Comparison of ENCODE assay signal across 25 cellular contexts in the genomic region with DNA sequence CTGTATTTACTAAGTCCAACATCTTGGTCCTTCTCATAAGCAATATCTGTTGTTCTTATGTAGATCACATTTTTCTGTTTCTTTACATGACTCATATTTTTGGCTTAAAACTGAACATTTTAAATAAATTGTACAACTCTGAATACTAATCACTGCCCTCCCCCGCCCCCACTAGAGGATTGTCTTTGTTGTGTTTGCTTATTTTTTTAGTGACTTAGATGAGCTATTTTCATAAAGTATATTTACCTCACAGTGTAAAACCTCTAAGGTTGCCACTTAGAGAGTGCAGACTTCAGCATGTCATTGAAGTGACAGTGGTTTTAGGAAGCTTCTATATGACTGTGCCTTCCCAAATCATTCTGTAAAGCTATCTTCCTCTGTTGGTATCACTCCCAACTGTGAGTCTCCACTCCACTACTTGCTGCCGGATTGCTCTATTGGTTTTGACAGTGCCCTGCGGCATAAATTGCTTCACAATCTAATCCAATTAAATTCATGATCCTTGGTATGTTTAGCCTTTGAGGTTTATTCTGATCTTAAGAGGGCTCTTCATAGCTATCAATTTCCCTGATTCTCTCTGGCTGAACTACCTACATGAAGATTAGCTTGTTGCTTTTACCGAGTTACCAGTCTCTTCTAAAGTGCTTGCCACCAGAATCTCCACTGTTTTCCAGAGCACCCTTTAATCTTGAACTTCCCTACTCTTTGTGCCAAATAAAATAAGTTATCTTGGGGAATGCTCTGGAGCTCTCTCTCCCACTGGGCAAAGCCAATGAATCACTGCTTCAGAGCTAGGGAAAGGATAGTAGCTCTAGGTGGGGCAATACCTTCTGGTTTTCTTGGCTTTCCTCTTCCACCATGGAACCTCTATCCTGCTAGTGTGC. TPM values are rescaled to one million over a fixed set of nuclear protein-coding genes. Genes with fewer than 3 reads are reported as not detected.
DNase-seq lines count a peak whose midpoint lies in the region; ATAC-seq, FAIRE-seq and TF ChIP-seq lines count a peak whose summit lies in the region.
"Had no signal": no experiment of that assay in that cellular context is flagged by ENCODE, and none has a peak within 500 bp of the region (broad histone marks: within the 10 kb centered on the region; RNA-seq: fewer than 3 reads in every experiment).

No MANE protein-coding gene starts in this region.

- H3K4me3 ChIP-seq in astrocyte of the spinal cord (ENCODE audit: low read depth, low read length) (no peak overlapping the region), osteoblast (ENCODE audit: insufficient read depth, low read length) (peak overlapping the region; percentile 43)
- H3K4me3 ChIP-seq: dorsolateral prefrontal cortex, GM23338, heart right ventricle, sigmoid colon, SJSA1 had no signal

- H3K27ac ChIP-seq in osteoblast (ENCODE audit: low read depth, low read length), result peak overlapping the region; percentile 69
- H3K27ac ChIP-seq: dorsolateral prefrontal cortex, heart right ventricle, sigmoid colon, SJSA1 had no signal

- no peaks in the 10 kb centered on the region for H3K36me3 ChIP-seq in osteoblast (ENCODE audit: insufficient read depth, low read length)
- H3K36me3 ChIP-seq: sigmoid colon, SJSA1 had no signal

- peaks cover 29% of the 10 kb centered on the region for H3K4me1 ChIP-seq in osteoblast (ENCODE audit: insufficient read depth, low read length)
- H3K4me1 ChIP-seq: sigmoid colon had no signal

- DNase-seq in H54 (ENCODE audit: insufficient read length, low spot score) (no peak), NCI-H226 (peak; percentile 78), astrocyte of the spinal cord (ENCODE audit: low read depth, low spot score) (peak; percentile 17), osteoblast (ENCODE audit: insufficient read length, low spot score, missing footprints) (peak; percentile 47), NCI-H1930 (lab: John Stamatoyannopoulos, UW) (no peak)
- no peak for DNase-seq in effector memory CD8-positive, alpha-beta T cell
- DNase-seq: activated CD8-positive, alpha-beta T cell treated with anti-CD3 and anti-CD28 coated beads for 36 hours; CD4-positive, CD25-positive, alpha-beta regulatory T cell; dorsolateral prefrontal cortex; foreskin melanocyte; heart right ventricle; left colon; NCI-H1092 treated with DMSO at 0.1 percent for 48 hours; NCI-H187 treated with DMSO at 0.1 percent for 48 hours; sigmoid colon; stimulated activated naive CD4-positive, alpha-beta T cell treated with Interleukin-2 at 50 U/mL for 16 hours; T-helper 1 cell had no signal

- H2AFZ ChIP-seq in osteoblast (ENCODE audit: low read length), result no peak overlapping the region
- H2AFZ ChIP-seq: GM23338 had no signal

- H3K4me1 Mint-ChIP-seq in effector memory CD8-positive, alpha-beta T cell (ENCODE audit: low read depth in 2 of 2), result no peaks in the 10 kb centered on the region
- H3K4me1 Mint-ChIP-seq: CD4-positive, CD25-positive, alpha-beta regulatory T cell; memory B cell; neural crest cell had no signal

- H3K4me3 Mint-ChIP-seq in effector memory CD8-positive, alpha-beta T cell, result no peak overlapping the region
- H3K4me3 Mint-ChIP-seq: activated CD8-positive, alpha-beta T cell treated with anti-CD3 and anti-CD28 coated beads for 36 hours; activated naive CD8-positive, alpha-beta T cell; CD4-positive, CD25-positive, alpha-beta regulatory T cell; GM23338; memory B cell; neural crest cell had no signal

- H3K9me3 Mint-ChIP-seq in effector memory CD8-positive, alpha-beta T cell, result peaks cover 2 to 21% of the 10 kb centered on the region in 2 donors
- H3K9me3 Mint-ChIP-seq: activated CD8-positive, alpha-beta T cell treated with anti-CD3 and anti-CD28 coated beads for 36 hours; GM23338; memory B cell; neural crest cell had no signal

- H3K9me3 ChIP-seq in osteoblast (ENCODE audit: low read depth, low read length), result no peaks in the 10 kb centered on the region
- H3K9me3 ChIP-seq: sigmoid colon, SJSA1 had no signal

- H3K79me2 ChIP-seq in osteoblast (ENCODE audit: insufficient read depth, low read length), result peaks cover 14% of the 10 kb centered on the region

- peak; percentile 68 for FAIRE-seq in H54 (lab: Jason Lieb, UNC)
- FAIRE-seq: GM12891 had no signal

- H3K27me3 ChIP-seq in osteoblast (ENCODE audit: insufficient read depth, low read length), result no peaks in the 10 kb centered on the region
- H3K27me3 ChIP-seq: heart right ventricle, sigmoid colon, SJSA1 had no signal

- TF ChIP-seq POLR2A in H54 (IDR thresholded peaks at IDR 0.05; ENCODE audit: low read depth, low read length), result no peak

- ATAC-seq in HG03460 (IDR thresholded peaks at IDR 0.05; ENCODE audit: unreplicated experiment), result no peak
- no peak for ATAC-seq in effector memory CD8-positive, alpha-beta T cell (replicated peaks)
- ATAC-seq: activated CD4-positive, CD25-positive, alpha-beta regulatory T cell treated with anti-CD3 and anti-CD28 coated beads, Interleukin-2, amount 50 U/mL, for 24 hours; activated CD8-positive, alpha-beta T cell treated with anti-CD3 and anti-CD28 coated beads for 36 hours; GM23338; heart right ventricle; left colon had no signal

- peak overlapping the region; percentile 68 for H3K4me2 ChIP-seq in osteoblast (ENCODE audit: insufficient read depth, low read length)
- H3K4me2 ChIP-seq: GM23338 had no signal

- H4K20me1 ChIP-seq in osteoblast (ENCODE audit: insufficient read depth, low read length), result no peaks in the 10 kb centered on the region

- H3K27me3 Mint-ChIP-seq in effector memory CD8-positive, alpha-beta T cell, result no peaks in the 10 kb centered on the region
- H3K27me3 Mint-ChIP-seq: activated CD8-positive, alpha-beta T cell treated with anti-CD3 and anti-CD28 coated beads for 36 hours; CD4-positive, CD25-positive, alpha-beta regulatory T cell had no signal

- H3K27ac Mint-ChIP-seq in effector memory CD8-positive, alpha-beta T cell, result no peak overlapping the region
- H3K27ac Mint-ChIP-seq: activated CD8-positive, alpha-beta T cell treated with anti-CD3 and anti-CD28 coated beads for 36 hours; activated naive CD8-positive, alpha-beta T cell; CD4-positive, CD25-positive, alpha-beta regulatory T cell; GM23338; memory B cell had no signal

- in situ Hi-C loops in astrocyte of the spinal cord (cut with HindIII; ENCODE audit: low sequenced_read_pairs), result no loop called here

- H3K36me3 Mint-ChIP-seq in effector memory CD8-positive, alpha-beta T cell (ENCODE audit: insufficient read depth), result no peaks in the 10 kb centered on the region
- H3K36me3 Mint-ChIP-seq: activated naive CD8-positive, alpha-beta T cell; CD4-positive, CD25-positive, alpha-beta regulatory T cell; memory B cell had no signal

- no peak for TF ChIP-seq CTCF in astrocyte of the spinal cord (IDR thresholded peaks at IDR 0.05; ENCODE audit: low read depth, low read length)
- no peak for TF ChIP-seq CTCF in osteoblast (IDR thresholded peaks at IDR 0.05; ENCODE audit: extremely low read depth, low read depth, low read length)

RNA-seq across cellular contexts. Expression of a gene that starts 33.0 kb away (rescaled TPM):
- total RNA-seq in osteoblast, result 14.8 and 15.9 TPM in 2 replicates

Comparison
In these comparisons a context has a peak if more than half of its experiments do, and no peak if none do; other contexts are left out.
1. DNase-seq: peak in NCI-H226 (single experiment), astrocyte of the spinal cord (single experiment) and osteoblast (single experiment); none in H54 (single experiment), NCI-H1930 (0 of 2) and effector memory CD8-positive, alpha-beta T cell (0 of 3).